ENCODE assay signal across 10 cellular contexts in genomic region chr6:11918021-11918738, GRCh38.
DNase-seq lines count a peak whose midpoint lies in the region; ATAC-seq and TF ChIP-seq lines count a peak whose summit lies in the region.
"Had no signal": no experiment of that assay in that cellular context is flagged by ENCODE, and none has a peak within 500 bp of the region (broad histone marks: within the 10 kb centered on the region; RNA-seq: fewer than 3 reads in every experiment).

No MANE protein-coding gene starts in this region.

- no peak overlapping the region for H3K4me3 Mint-ChIP-seq in CD8-positive, alpha-beta memory T cell
- no peak overlapping the region for H3K4me3 Mint-ChIP-seq in endodermal cell

- no peak overlapping the region for H3K4me3 ChIP-seq in CD8-positive, alpha-beta memory T cell (ENCODE audit: low read length)
- no peak overlapping the region for H3K4me3 ChIP-seq in endodermal cell (ENCODE audit: low read length)
- no peak overlapping the region for H3K4me3 ChIP-seq in neural cell (ENCODE audit: low read length)

- H3K27me3 Mint-ChIP-seq in CD8-positive, alpha-beta memory T cell: no peaks in the 10 kb centered on the region
- no peaks in the 10 kb centered on the region for H3K27me3 Mint-ChIP-seq in endodermal cell (ENCODE audit: insufficient read depth)

- no peak for TF ChIP-seq EP300 in neural cell (conservative IDR thresholded peaks at IDR 0.05; ENCODE audit: poor library complexity, severe bottlenecking)

- H3K9me3 ChIP-seq in CD8-positive, alpha-beta memory T cell (ENCODE audit: low read length): no peaks in the 10 kb centered on the region
- H3K9me3 ChIP-seq in endodermal cell (ENCODE audit: control insufficient read depth, low read length): no peaks in the 10 kb centered on the region
- no peaks in the 10 kb centered on the region for H3K9me3 ChIP-seq in neural cell (ENCODE audit: low read length)

- H4K20me1 ChIP-seq in neural cell (ENCODE audit: insufficient read depth): no peaks in the 10 kb centered on the region

- POLR2A ChIA-PET in CD8-positive, alpha-beta memory T cell (lab: Charles Lee): no interaction called here

- H3K36me3 Mint-ChIP-seq in CD8-positive, alpha-beta memory T cell: no peaks in the 10 kb centered on the region
- H3K36me3 Mint-ChIP-seq in endodermal cell (ENCODE audit: low read depth): no peaks in the 10 kb centered on the region

- H3K79me2 ChIP-seq in neural cell (replicated peaks; ENCODE audit: insufficient read depth, low read length): no peaks in the 10 kb centered on the region

- 84 to 88% methylated on average over 5 to 6 of the region's 8 CpGs for WGBS in endodermal cell (ENCODE audit: insufficient coverage in 1 of 2, insufficient read length in 1 of 2), 2 experiments

- DNase-seq in CD8-positive, alpha-beta memory T cell: no peak
- DNase-seq in NCI-H1417 (lab: John Stamatoyannopoulos, UW) (peak in 2 of 3 experiments; percentile 57 to 63), endodermal cell (no peak), GM19240 (ENCODE audit: insufficient read length, low spot score) (no peak), NCI-H748 (lab: John Stamatoyannopoulos, UW; ENCODE audit: unreplicated experiment) (no peak)
- no peak for DNase-seq in activated T-cell treated with anti-CD3 and anti-CD28 coated beads, Interleukin-2, amount 50 U/mL, for 48 hours
- DNase-seq: stimulated activated CD4-positive, alpha-beta T cell treated with anti-CD3 and anti-CD28 coated beads, Interleukin-4, amount 100 ng/mL, for 24 hours had no signal

- CTCF ChIA-PET in CD8-positive, alpha-beta memory T cell (lab: Charles Lee): no interaction called here

- H3K27ac Mint-ChIP-seq in CD8-positive, alpha-beta memory T cell: no peak overlapping the region
- H3K27ac Mint-ChIP-seq in endodermal cell: no peak overlapping the region

- H3K27me3 ChIP-seq in CD8-positive, alpha-beta memory T cell (ENCODE audit: insufficient read depth, low read length, poor library complexity, severe bottlenecking): no peaks in the 10 kb centered on the region
- H3K27me3 ChIP-seq in endodermal cell (ENCODE audit: control insufficient read depth, insufficient read depth, low read length, poor library complexity, severe bottlenecking): no peaks in the 10 kb centered on the region
- no peaks in the 10 kb centered on the region for H3K27me3 ChIP-seq in neural cell (ENCODE audit: insufficient read depth, low read depth, low read length)

- H2AFZ ChIP-seq in neural cell (ENCODE audit: low read depth, low read length): no peak overlapping the region

- H3K4me1 ChIP-seq in CD8-positive, alpha-beta memory T cell (ENCODE audit: insufficient read depth, low read length): no peaks in the 10 kb centered on the region
- no peaks in the 10 kb centered on the region for H3K4me1 ChIP-seq in endodermal cell (ENCODE audit: control insufficient read depth, insufficient read depth, low read length)

- TF ChIP-seq CTCF in endodermal cell (conservative IDR thresholded peaks at IDR 0.05): no peak
- no peak for TF ChIP-seq CTCF in neural cell (IDR thresholded peaks at IDR 0.05; ENCODE audit: poor library complexity, severe bottlenecking)

- no peak for ATAC-seq in GM18873 (IDR thresholded peaks at IDR 0.05; ENCODE audit: low FRiP score, unreplicated experiment)
- ATAC-seq: activated CD4-positive, CD25-positive, alpha-beta regulatory T cell treated with anti-CD3 and anti-CD28 coated beads, Interleukin-2, amount 50 U/mL, for 24 hours had no signal

- H3K36me3 ChIP-seq in CD8-positive, alpha-beta memory T cell (ENCODE audit: insufficient read depth, low read length): no peaks in the 10 kb centered on the region
- H3K36me3 ChIP-seq in endodermal cell (ENCODE audit: control insufficient read depth, insufficient read depth, low read length) (no peaks in the 10 kb centered on the region), neural cell (ENCODE audit: insufficient read depth, low read length) (no peaks in the 10 kb centered on the region)

- H3K9me3 Mint-ChIP-seq in CD8-positive, alpha-beta memory T cell: no peaks in the 10 kb centered on the region
- H3K9me3 Mint-ChIP-seq in endodermal cell: peaks cover 3% of the 10 kb centered on the region

- H3K9me2 ChIP-seq in neural cell (ENCODE audit: insufficient read depth, low read length): no peaks in the 10 kb centered on the region

- no peak overlapping the region for H3K4me2 ChIP-seq in neural cell (ENCODE audit: low read length)

- H3F3A ChIP-seq in neural cell (ENCODE audit: insufficient read depth, low read length, poor library complexity, severe bottlenecking): no peaks in the 10 kb centered on the region

- H3K9ac ChIP-seq in endodermal cell (ENCODE audit: extremely low read depth, low read length, poor library complexity, severe bottlenecking) (no peak overlapping the region), neural cell (ENCODE audit: low read length) (peak overlapping the region; percentile 18)

- H3K4me1 Mint-ChIP-seq in CD8-positive, alpha-beta memory T cell: no peaks in the 10 kb centered on the region
- peaks cover 14% of the 10 kb centered on the region for H3K4me1 Mint-ChIP-seq in endodermal cell

- no peak for TF ChIP-seq RAD21 in neural cell (conservative IDR thresholded peaks at IDR 0.05)

- H3K27ac ChIP-seq in CD8-positive, alpha-beta memory T cell (ENCODE audit: low read depth, low read length): peak overlapping the region; percentile 58
- H3K27ac ChIP-seq in endodermal cell (ENCODE audit: low read depth, low read length) (peak overlapping the region; percentile 93), neural cell (ENCODE audit: low read length) (peak overlapping the region; percentile 48)

TF ChIP-seq in neural cell, 6 proteins besides CTCF, POLR2A, EP300 and RAD21:
- no peak for TF ChIP-seq MXI1 (conservative IDR thresholded peaks at IDR 0.05; ENCODE audit: poor library complexity, severe bottlenecking)
- no peak for TF ChIP-seq SMC3 (conservative IDR thresholded peaks at IDR 0.05; ENCODE audit: poor library complexity)
- TF ChIP-seq EZH2 (IDR thresholded peaks at IDR 0.05; ENCODE audit: borderline replicate concordance, insufficient read depth, low read length, poor library complexity, severe bottlenecking): no peak
- TF ChIP-seq POLR2AphosphoS5 (IDR thresholded peaks at IDR 0.05): no peak
- TF ChIP-seq TAF1 (IDR thresholded peaks at IDR 0.05; ENCODE audit: low read depth): no peak
- TF ChIP-seq REST (IDR thresholded peaks at IDR 0.05; ENCODE audit: borderline replicate concordance): no peak

Comparison
In these comparisons a context has a peak if more than half of its experiments do, and no peak if none do; other contexts are left out.
1. DNase-seq: peak in NCI-H1417 (2 of 3); none in CD8-positive, alpha-beta memory T cell (0 of 5), endodermal cell (single experiment), activated T-cell treated with anti-CD3 and anti-CD28 coated beads, Interleukin-2, amount 50 U/mL, for 48 hours (0 of 2), GM19240 (single experiment) and NCI-H748 (single experiment).
2. Peak in every context shown above with its lines, with median percentiles within 50 percentile points of each other: H3K27ac ChIP-seq.